In the genomic region with DNA sequence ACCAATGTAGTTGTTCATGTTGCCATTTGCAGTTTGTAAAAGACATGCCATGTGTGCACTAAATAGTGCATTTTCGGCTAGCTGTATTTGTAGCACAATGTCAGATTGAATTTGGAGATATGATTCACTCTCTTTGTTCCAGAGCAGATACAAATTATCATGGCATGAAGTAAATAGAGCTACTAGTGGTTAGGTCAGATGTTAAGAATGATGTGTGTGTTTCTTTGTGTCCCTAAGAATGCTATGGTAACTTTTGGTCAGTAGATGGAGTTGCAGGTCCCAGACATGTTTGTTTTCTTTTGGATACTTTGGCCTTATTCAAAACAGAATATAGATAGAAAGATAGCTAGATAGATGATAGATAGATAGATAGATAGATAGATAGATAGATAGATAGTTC, we compare ENCODE assay signal across 8 cellular contexts.
DNase-seq lines count a peak whose midpoint lies in the region; ATAC-seq and TF ChIP-seq lines count a peak whose summit lies in the region.

No MANE protein-coding gene starts in this region.

- CTCF ChIA-PET in HCT116 (lab: Charles Lee), result interaction anchor here (0.9 to 1.2 kb wide), 2 partner anchors 12 to 132 kb away, joined by 3 read pairs; no protein-coding TSS in a partner anchor

- no peak overlapping the region for H3K9ac ChIP-seq in HCT116 (ENCODE audit: low read length)

- peak; percentile 78 for ATAC-seq in HCT116

- peak; percentile 18 to 45 (median 43); a peak in 4 of 6 replicates for TF ChIP-seq CTCF in HCT116 (IDR thresholded peaks at IDR 0.05 in 2 of 3, conservative IDR thresholded peaks at IDR 0.05 in 1 of 3; ENCODE audit: borderline replicate concordance in 1 of 3, insufficient read depth in 1 of 3, low read depth in 2 of 3, low read length in 2 of 3)

- no peaks in the 10 kb centered on the region for H3K9me2 ChIP-seq in HCT116 (ENCODE audit: insufficient read depth)

- H3K27me3 ChIP-seq in HCT116 (ENCODE audit: insufficient read depth, low read length) (no peaks in the 10 kb centered on the region), SJCRH30 (no peaks in the 10 kb centered on the region)

- no peak overlapping the region for H3K27ac ChIP-seq in HCT116 (ENCODE audit: low read depth, low read length)
- H3K27ac ChIP-seq in SJCRH30, result peak overlapping the region; percentile 3

- intact Hi-C loops in HCT116 (cut with micrococcal nuclease), result loop anchor here (10.0 kb wide), 2 partner anchors 62 to 588 kb away; no protein-coding TSS in a partner anchor

- DNase-seq in Ammon's horn (ENCODE audit: low spot score) (peak; percentile 40), HCT116 (ENCODE audit: low read depth, low spot score) (peak; percentile 27), SJCRH30 (peak; percentile 3 to 43), hepatic stellate cell (ENCODE audit: low spot score) (peak; percentile 43), cerebellar nuclear complex (lab: John Stamatoyannopoulos, UW) (no peak), NOMO-1 treated with DMSO at 0.1 percent for 48 hours (lab: John Stamatoyannopoulos, UW; ENCODE audit: unreplicated experiment) (no peak), C1 segment of cervical spinal cord (lab: John Stamatoyannopoulos, UW) (no peak)
- DNase-seq in stimulated activated naive CD4-positive, alpha-beta T cell treated with Interleukin-2 at 50 U/mL for 16 hours (lab: John Stamatoyannopoulos, UW), result no peak

- H2AFZ ChIP-seq in HCT116 (ENCODE audit: low read depth, low read length, poor library complexity, severe bottlenecking), result peak overlapping the region; percentile 72

- TF ChIP-seq RAD21 in HCT116 (IDR thresholded peaks at IDR 0.05; ENCODE audit: low read depth), result peak; percentile 53

- BruUV-seq in HCT116 (replicated peaks; lab: Mats Ljungman, UMichigan), result no TSS peak

- H3K4me1 ChIP-seq in HCT116 (ENCODE audit: control insufficient read depth in 1 of 2, insufficient read depth in 2 of 2, low read length in 2 of 2), result no peaks in the 10 kb centered on the region
- no peaks in the 10 kb centered on the region for H3K4me1 ChIP-seq in SJCRH30

- H3K4me3 ChIP-seq in HCT116 (replicated peaks in 1 of 2; ENCODE audit: low read depth in 1 of 2, low read length in 2 of 2), result no peak overlapping the region
- H3K4me3 ChIP-seq in SJCRH30, result no peak overlapping the region

- POLR2A ChIA-PET in HCT116 (lab: Charles Lee), result interaction anchor here (0.6 kb wide), 1 partner anchor 446 kb away, joined by 3 read pairs; no protein-coding TSS in a partner anchor

- no peaks in the 10 kb centered on the region for H3K9me3 ChIP-seq in HCT116 (ENCODE audit: control insufficient read depth in 1 of 2, insufficient read depth in 1 of 2, low read depth in 1 of 2, low read length in 2 of 2)
- H3K9me3 ChIP-seq in SJCRH30 (replicated peaks), result no peaks in the 10 kb centered on the region

- no peak overlapping the region for H3K4me2 ChIP-seq in HCT116 (ENCODE audit: low read length)

- H3K36me3 ChIP-seq in HCT116 (ENCODE audit: control insufficient read depth in 1 of 2, insufficient read depth in 2 of 2, low read length in 2 of 2) (no peaks in the 10 kb centered on the region), SJCRH30 (no peaks in the 10 kb centered on the region)

- no peak for TF ChIP-seq POLR2A in HCT116 (IDR thresholded peaks at IDR 0.05; ENCODE audit: borderline replicate concordance, extremely low read depth, insufficient read depth, insufficient read length)

- RAD21 ChIA-PET in HCT116 (lab: Charles Lee; ENCODE audit: low non-redundant PET in 1 of 2, low total read pairs in 2 of 2, uncharacterized antibody in 2 of 2, unreplicated experiment in 2 of 2), result no interaction called here

- no peaks in the 10 kb centered on the region for H3K79me2 ChIP-seq in HCT116 (ENCODE audit: insufficient read depth, low read length)

- H4K20me1 ChIP-seq in HCT116 (ENCODE audit: insufficient read depth), result no peaks in the 10 kb centered on the region

TF ChIP-seq in HCT116, 20 proteins besides CTCF, POLR2A, EP300 and RAD21:
- no peak for TF ChIP-seq YY1 (IDR thresholded peaks at IDR 0.05; ENCODE audit: extremely low read depth, insufficient replicate concordance, low read depth, low read length)
- TF ChIP-seq EZH2 (IDR thresholded peaks at IDR 0.05), result no peak
- TF ChIP-seq MAX (IDR thresholded peaks at IDR 0.05), result no peak
- no peak for TF ChIP-seq SIN3A (IDR thresholded peaks at IDR 0.05; ENCODE audit: low read depth)
- TF ChIP-seq SRF (IDR thresholded peaks at IDR 0.05; ENCODE audit: low read depth), result no peak
- TF ChIP-seq, protein P1, sequence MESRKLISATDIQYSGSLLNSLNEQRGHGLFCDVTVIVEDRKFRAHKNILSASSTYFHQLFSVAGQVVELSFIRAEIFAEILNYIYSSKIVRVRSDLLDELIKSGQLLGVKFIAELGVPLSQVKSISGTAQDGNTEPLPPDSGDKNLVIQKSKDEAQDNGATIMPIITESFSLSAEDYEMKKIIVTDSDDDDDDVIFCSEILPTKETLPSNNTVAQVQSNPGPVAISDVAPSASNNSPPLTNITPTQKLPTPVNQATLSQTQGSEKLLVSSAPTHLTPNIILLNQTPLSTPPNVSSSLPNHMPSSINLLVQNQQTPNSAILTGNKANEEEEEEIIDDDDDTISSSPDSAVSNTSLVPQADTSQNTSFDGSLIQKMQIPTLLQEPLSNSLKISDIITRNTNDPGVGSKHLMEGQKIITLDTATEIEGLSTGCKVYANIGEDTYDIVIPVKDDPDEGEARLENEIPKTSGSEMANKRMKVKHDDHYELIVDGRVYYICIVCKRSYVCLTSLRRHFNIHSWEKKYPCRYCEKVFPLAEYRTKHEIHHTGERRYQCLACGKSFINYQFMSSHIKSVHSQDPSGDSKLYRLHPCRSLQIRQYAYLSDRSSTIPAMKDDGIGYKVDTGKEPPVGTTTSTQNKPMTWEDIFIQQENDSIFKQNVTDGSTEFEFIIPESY (IDR thresholded peaks at IDR 0.05; ENCODE audit: extremely low read depth, insufficient replicate concordance, low read length), result no peak
- TF ChIP-seq ZNF274 (IDR thresholded peaks at IDR 0.05; ENCODE audit: low read depth, low read length), result no peak
- TF ChIP-seq EZH2phosphoT487 (IDR thresholded peaks at IDR 0.05; ENCODE audit: borderline replicate concordance), result no peak
- no peak for TF ChIP-seq POLR2AphosphoS5 (IDR thresholded peaks at IDR 0.05; ENCODE audit: low read depth, low read length)
- TF ChIP-seq, protein P2, sequence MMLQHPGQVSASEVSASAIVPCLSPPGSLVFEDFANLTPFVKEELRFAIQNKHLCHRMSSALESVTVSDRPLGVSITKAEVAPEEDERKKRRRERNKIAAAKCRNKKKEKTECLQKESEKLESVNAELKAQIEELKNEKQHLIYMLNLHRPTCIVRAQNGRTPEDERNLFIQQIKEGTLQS (IDR thresholded peaks at IDR 0.05), result no peak
- TF ChIP-seq JUND (IDR thresholded peaks at IDR 0.05), result no peak
- TF ChIP-seq, protein P3, sequence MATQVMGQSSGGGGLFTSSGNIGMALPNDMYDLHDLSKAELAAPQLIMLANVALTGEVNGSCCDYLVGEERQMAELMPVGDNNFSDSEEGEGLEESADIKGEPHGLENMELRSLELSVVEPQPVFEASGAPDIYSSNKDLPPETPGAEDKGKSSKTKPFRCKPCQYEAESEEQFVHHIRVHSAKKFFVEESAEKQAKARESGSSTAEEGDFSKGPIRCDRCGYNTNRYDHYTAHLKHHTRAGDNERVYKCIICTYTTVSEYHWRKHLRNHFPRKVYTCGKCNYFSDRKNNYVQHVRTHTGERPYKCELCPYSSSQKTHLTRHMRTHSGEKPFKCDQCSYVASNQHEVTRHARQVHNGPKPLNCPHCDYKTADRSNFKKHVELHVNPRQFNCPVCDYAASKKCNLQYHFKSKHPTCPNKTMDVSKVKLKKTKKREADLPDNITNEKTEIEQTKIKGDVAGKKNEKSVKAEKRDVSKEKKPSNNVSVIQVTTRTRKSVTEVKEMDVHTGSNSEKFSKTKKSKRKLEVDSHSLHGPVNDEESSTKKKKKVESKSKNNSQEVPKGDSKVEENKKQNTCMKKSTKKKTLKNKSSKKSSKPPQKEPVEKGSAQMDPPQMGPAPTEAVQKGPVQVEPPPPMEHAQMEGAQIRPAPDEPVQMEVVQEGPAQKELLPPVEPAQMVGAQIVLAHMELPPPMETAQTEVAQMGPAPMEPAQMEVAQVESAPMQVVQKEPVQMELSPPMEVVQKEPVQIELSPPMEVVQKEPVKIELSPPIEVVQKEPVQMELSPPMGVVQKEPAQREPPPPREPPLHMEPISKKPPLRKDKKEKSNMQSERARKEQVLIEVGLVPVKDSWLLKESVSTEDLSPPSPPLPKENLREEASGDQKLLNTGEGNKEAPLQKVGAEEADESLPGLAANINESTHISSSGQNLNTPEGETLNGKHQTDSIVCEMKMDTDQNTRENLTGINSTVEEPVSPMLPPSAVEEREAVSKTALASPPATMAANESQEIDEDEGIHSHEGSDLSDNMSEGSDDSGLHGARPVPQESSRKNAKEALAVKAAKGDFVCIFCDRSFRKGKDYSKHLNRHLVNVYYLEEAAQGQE (IDR thresholded peaks at IDR 0.05; ENCODE audit: low read depth), result no peak
- no peak for TF ChIP-seq ELF1 (IDR thresholded peaks at IDR 0.05; ENCODE audit: borderline replicate concordance, low read depth)

Comparison
In these comparisons a context has a peak if more than half of its experiments do, and no peak if none do; other contexts are left out.
1. DNase-seq: peak in Ammon's horn (single experiment), HCT116 (single experiment), SJCRH30 (2 of 2) and hepatic stellate cell (single experiment); none in cerebellar nuclear complex (0 of 2), NOMO-1 treated with DMSO at 0.1 percent for 48 hours (single experiment), C1 segment of cervical spinal cord (0 of 14) and stimulated activated naive CD4-positive, alpha-beta T cell treated with Interleukin-2 at 50 U/mL for 16 hours (single experiment).